Comparison of ENCODE assay signal across 28 cellular contexts in the genomic region with DNA sequence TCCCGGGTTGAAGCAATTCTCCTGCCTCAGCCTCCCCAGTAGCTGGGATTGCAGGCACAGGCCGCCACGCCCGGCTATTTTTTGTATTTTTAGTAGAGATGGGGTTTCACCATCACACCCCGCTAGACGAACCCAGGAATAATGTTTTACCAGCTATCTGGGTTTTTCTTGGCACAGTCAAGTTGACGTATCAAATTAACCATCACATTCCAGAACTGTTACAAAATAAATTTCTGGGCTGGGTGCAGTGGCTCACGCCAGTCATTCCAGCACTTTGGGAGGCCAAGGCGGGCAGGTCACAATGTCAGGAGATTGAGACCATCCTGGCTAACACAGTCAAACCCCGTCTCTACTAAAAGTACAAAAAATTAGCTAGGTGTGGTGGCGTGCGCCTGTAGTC.
DNase-seq lines count a peak whose midpoint lies in the region; ATAC-seq, FAIRE-seq and TF ChIP-seq lines count a peak whose summit lies in the region.
"Had no signal": no experiment of that assay in that cellular context is flagged by ENCODE, and none has a peak within 500 bp of the region (broad histone marks: within the 10 kb centered on the region; RNA-seq: fewer than 3 reads in every experiment).

No MANE protein-coding gene starts in this region.

- ATAC-seq in GM18517 (IDR thresholded peaks at IDR 0.05; ENCODE audit: unreplicated experiment) (no peak), foreskin keratinocyte (no peak)
- ATAC-seq: GM23338 had no signal

- TF ChIP-seq CTCF in foreskin keratinocyte (conservative IDR thresholded peaks at IDR 0.05), result no peak

- H3K27me3 ChIP-seq in foreskin keratinocyte, result no peaks in the 10 kb centered on the region
- H3K27me3 ChIP-seq: BLaER1 had no signal

- in situ Hi-C loops in Caki2 (cut with HindIII; ENCODE audit: low pct_unique_long_range_greater_than_20kb, low sequenced_read_pairs), result no loop called here

- no peak for FAIRE-seq in RCC 7860 (lab: Jason Lieb, UNC)
- FAIRE-seq: A204.1, G401.6 had no signal

- DNase-seq in Caki2 (ENCODE audit: low read depth), result peak; percentile 87
- peak; percentile 55 for DNase-seq in RCC 7860 (ENCODE audit: low spot score)
- peak; percentile 88 for DNase-seq in glomerular visceral epithelial cell (ENCODE audit: extremely low spot score)
- peak; percentile 69 for DNase-seq in renal cortical epithelial cell (ENCODE audit: low read depth)
- DNase-seq in NCI-H2081 treated with DMSO at 0.1 percent for 48 hours (lab: John Stamatoyannopoulos, UW), result no peak
- DNase-seq in foreskin keratinocyte, result no peak
- no peak for DNase-seq in H4 (ENCODE audit: low spot score)
- DNase-seq: CD4-positive, CD25-positive, alpha-beta regulatory T cell; HFFc6; MV-4-11; NCI-H1105; NCI-H146; NCI-H1930; NCI-H446; NCI-H524 treated with DMSO at 0.1 percent for 48 hours; NCI-H774; NK-92 treated with Interleukin-12 subunit alpha and Interleukin-12 subunit beta, amount 100 ng/mL, for 24 hours; SHP77 treated with DMSO at 0.1 percent for 48 hours had no signal

- H3K4me1 ChIP-seq in foreskin keratinocyte, result no peaks in the 10 kb centered on the region
- H3K4me1 ChIP-seq: BLaER1, HAP-1 had no signal

- no peak overlapping the region for H3K27ac ChIP-seq in foreskin keratinocyte
- H3K27ac ChIP-seq: BLaER1, KMS-11, PC-9, RWPE1, SK-N-MC had no signal

Comparison
In these comparisons a context has a peak if more than half of its experiments do, and no peak if none do; other contexts are left out.
1. DNase-seq: peak in Caki2 (single experiment), RCC 7860 (single experiment), glomerular visceral epithelial cell (single experiment) and renal cortical epithelial cell (single experiment); none in NCI-H2081 treated with DMSO at 0.1 percent for 48 hours (single experiment), foreskin keratinocyte (0 of 2) and H4 (single experiment).